ENCODE assay signal across 8 cellular contexts in the genomic region with DNA sequence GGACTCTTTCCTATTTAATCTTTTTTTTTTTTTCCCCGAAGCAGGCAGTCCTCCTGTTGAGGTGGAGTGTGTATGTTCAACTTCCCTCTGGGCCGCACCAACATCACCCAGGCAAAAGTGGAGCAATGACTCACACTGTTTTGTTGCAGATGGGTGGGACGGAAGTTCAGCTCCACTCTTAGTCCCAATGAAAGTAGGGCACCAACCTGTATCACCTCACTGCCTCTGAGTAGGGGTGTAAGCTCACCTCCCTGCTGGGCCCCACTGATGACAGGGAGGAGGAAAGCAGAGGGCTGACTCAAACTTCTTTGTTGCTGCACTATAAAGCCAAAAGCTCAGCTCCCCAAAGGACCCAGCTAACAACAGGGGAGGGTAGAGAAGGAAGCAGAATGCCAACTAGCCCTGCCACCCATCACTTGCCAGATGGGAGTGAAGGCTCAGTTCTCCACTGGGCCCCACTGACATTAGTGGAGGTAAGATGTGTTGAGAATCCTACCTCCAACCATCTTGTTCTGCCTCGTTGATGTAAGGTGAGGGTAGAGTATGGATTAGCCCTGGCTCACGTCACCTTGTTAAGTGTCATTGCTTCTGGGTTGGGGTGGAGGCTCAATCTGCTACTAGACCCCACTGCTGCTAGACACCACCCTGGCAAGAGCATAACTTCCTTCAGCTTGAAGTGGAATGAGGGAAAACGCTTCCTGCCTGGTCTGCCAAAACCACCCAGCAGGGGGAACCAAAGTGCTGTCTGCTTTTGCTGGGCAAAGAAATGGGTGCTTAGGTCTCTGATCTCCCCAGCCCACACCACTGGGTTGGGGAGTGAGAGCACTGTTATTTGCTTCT. TPM values are rescaled to one million over a fixed set of nuclear protein-coding genes. Genes with fewer than 3 reads are reported as not detected.
DNase-seq lines count a peak whose midpoint lies in the region; ATAC-seq, FAIRE-seq and TF ChIP-seq lines count a peak whose summit lies in the region.

No MANE protein-coding gene starts in this region.

- POLR2A ChIA-PET in HCT116 (lab: Charles Lee): no interaction called here

- peak; percentile 80 for TF ChIP-seq CTCF in GM06990 (IDR thresholded peaks at IDR 0.05; ENCODE audit: insufficient read depth, low read length, poor library complexity, severe bottlenecking)
- TF ChIP-seq CTCF in HCT116 (IDR thresholded peaks at IDR 0.05 in 2 of 3, conservative IDR thresholded peaks at IDR 0.05 in 1 of 3; ENCODE audit: borderline replicate concordance in 1 of 3, insufficient read depth in 1 of 3, low read depth in 2 of 3, low read length in 2 of 3): peak; percentile 27 to 68 (median 57); a peak in 5 of 6 replicates

- no TSS peak for BruUV-seq in HCT116 (replicated peaks; lab: Mats Ljungman, UMichigan)

- peak; percentile 26 for DNase-seq in GM06990 (ENCODE audit: extremely low read depth, insufficient read length)
- peak; percentile 26 for DNase-seq in HCT116 (ENCODE audit: low read depth, low spot score)
- DNase-seq in RPMI8226: peak; percentile 51
- peak; percentile 59 for DNase-seq in activated T-helper 9 cell treated with anti-CD3 and anti-CD28 coated beads, Interleukin-2, amount 50 U/mL, for 16 hours (ENCODE audit: low read depth)
- DNase-seq in Right ventricle myocardium superior: peak; percentile 66
- peak; percentile 64 for DNase-seq in small intestine
- DNase-seq in NCI-H128 (lab: John Stamatoyannopoulos, UW; ENCODE audit: unreplicated experiment): no peak

- no peaks in the 10 kb centered on the region for H3K9me3 ChIP-seq in HCT116 (ENCODE audit: control insufficient read depth in 1 of 2, insufficient read depth in 1 of 2, low read depth in 1 of 2, low read length in 2 of 2)
- no peaks in the 10 kb centered on the region for H3K9me3 ChIP-seq in small intestine (ENCODE audit: control insufficient read depth, low read depth)

- RAD21 ChIA-PET in HCT116 (lab: Charles Lee; ENCODE audit: low non-redundant PET in 1 of 2, low total read pairs in 2 of 2, uncharacterized antibody in 2 of 2, unreplicated experiment in 2 of 2): interaction anchor here in 1 of 2 experiments (0.6 kb wide), 1 partner anchor 264 kb away, joined by 6 read pairs; no protein-coding TSS in a partner anchor

- no peak overlapping the region for H3K27ac ChIP-seq in HCT116 (ENCODE audit: low read depth, low read length)
- H3K27ac ChIP-seq in small intestine (ENCODE audit: low read depth in 1 of 2, low read length in 1 of 2): peak overlapping the region in 1 of 2 donors; percentile 50

- H3K27me3 ChIP-seq in GM06990 (replicated peaks; ENCODE audit: control insufficient read depth, insufficient read depth, low read length): no peaks in the 10 kb centered on the region
- no peaks in the 10 kb centered on the region for H3K27me3 ChIP-seq in HCT116 (ENCODE audit: insufficient read depth, low read length)
- no peaks in the 10 kb centered on the region for H3K27me3 ChIP-seq in small intestine (ENCODE audit: control insufficient read depth in 2 of 2, insufficient read depth in 2 of 2, low read length in 2 of 2)

- TF ChIP-seq POLR2A in HCT116 (IDR thresholded peaks at IDR 0.05; ENCODE audit: borderline replicate concordance, extremely low read depth, insufficient read depth, insufficient read length): no peak

- no peaks in the 10 kb centered on the region for H4K20me1 ChIP-seq in HCT116 (ENCODE audit: insufficient read depth)

- peaks cover 30% of the 10 kb centered on the region for H3K79me2 ChIP-seq in HCT116 (ENCODE audit: insufficient read depth, low read length)

- H2AFZ ChIP-seq in HCT116 (ENCODE audit: low read depth, low read length, poor library complexity, severe bottlenecking): no peak overlapping the region

- H3K4me3 ChIP-seq in GM06990 (replicated peaks; ENCODE audit: low read depth, low read length) (no peak overlapping the region), HCT116 (replicated peaks in 1 of 2; ENCODE audit: low read depth in 1 of 2, low read length in 2 of 2) (no peak overlapping the region), small intestine (ENCODE audit: low read depth in 1 of 2, low read length in 2 of 2) (no peak overlapping the region)

- intact Hi-C loops in HCT116 (cut with micrococcal nuclease) (loop anchor here (1.0 to 10.0 kb wide), 2 partner anchors 190 to 272 kb away; no protein-coding TSS in a partner anchor), Right ventricle myocardium superior (cut with DNase I) (loop anchor here (5.0 kb wide), 1 partner anchor 190 kb away; no protein-coding TSS in a partner anchor)

- no peaks in the 10 kb centered on the region for H3K9me2 ChIP-seq in HCT116 (ENCODE audit: insufficient read depth)

- no peak overlapping the region for H3K9ac ChIP-seq in HCT116 (ENCODE audit: low read length)

- CTCF ChIA-PET in HCT116 (lab: Charles Lee): interaction anchor here (0.6 to 1.5 kb wide), 6 partner anchors 22 to 1128 kb away, joined by 3 to 7 read pairs (median 3); no protein-coding TSS in a partner anchor

- H3K36me3 ChIP-seq in GM06990 (ENCODE audit: control insufficient read depth, insufficient read depth, low read length) (no peaks in the 10 kb centered on the region; the same call in 1 of the 2 replicates), HCT116 (ENCODE audit: control insufficient read depth in 1 of 2, insufficient read depth in 2 of 2, low read length in 2 of 2) (no peaks in the 10 kb centered on the region), small intestine (ENCODE audit: control insufficient read depth in 2 of 2, insufficient read depth in 2 of 2, low read length in 2 of 2) (no peaks in the 10 kb centered on the region)

- FAIRE-seq in small intestine (lab: Jason Lieb, UNC): no peak

- TF ChIP-seq RAD21 in HCT116 (IDR thresholded peaks at IDR 0.05; ENCODE audit: low read depth): peak; percentile 58

- H3K4me2 ChIP-seq in HCT116 (ENCODE audit: low read length): no peak overlapping the region

- ATAC-seq in HCT116 (peak; percentile 75), Right ventricle myocardium superior (ENCODE audit: poor library complexity) (peak; percentile 39), GM21515 (IDR thresholded peaks at IDR 0.05; ENCODE audit: unreplicated experiment) (no peak)

- 57 to 81% (median 79%) methylated on average over 6 of the region's 6 CpGs for WGBS in small intestine, 3 donors

- H3K4me1 ChIP-seq in HCT116 (ENCODE audit: control insufficient read depth in 1 of 2, insufficient read depth in 2 of 2, low read length in 2 of 2): peaks cover 0 to 7% of the 10 kb centered on the region in 2 experiments; a peak in 1 of 4 replicates
- no peaks in the 10 kb centered on the region for H3K4me1 ChIP-seq in small intestine (ENCODE audit: control insufficient read depth in 2 of 2, insufficient read depth in 1 of 2, low read depth in 1 of 2, low read length in 1 of 2)

TF ChIP-seq in HCT116, 20 proteins besides CTCF, POLR2A, EP300 and RAD21 (continues in another document):
- TF ChIP-seq, protein P1, sequence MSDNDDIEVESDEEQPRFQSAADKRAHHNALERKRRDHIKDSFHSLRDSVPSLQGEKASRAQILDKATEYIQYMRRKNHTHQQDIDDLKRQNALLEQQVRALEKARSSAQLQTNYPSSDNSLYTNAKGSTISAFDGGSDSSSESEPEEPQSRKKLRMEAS (IDR thresholded peaks at IDR 0.05): no peak
- no peak for TF ChIP-seq YY1 (IDR thresholded peaks at IDR 0.05; ENCODE audit: extremely low read depth, insufficient replicate concordance, low read depth, low read length)
- no peak for TF ChIP-seq SIN3A (IDR thresholded peaks at IDR 0.05; ENCODE audit: low read depth)
- no peak for TF ChIP-seq EZH2phosphoT487 (IDR thresholded peaks at IDR 0.05; ENCODE audit: borderline replicate concordance)
- no peak for TF ChIP-seq EZH2 (IDR thresholded peaks at IDR 0.05)
- TF ChIP-seq ZNF274 (IDR thresholded peaks at IDR 0.05; ENCODE audit: low read depth, low read length): no peak
- TF ChIP-seq, protein P2, sequence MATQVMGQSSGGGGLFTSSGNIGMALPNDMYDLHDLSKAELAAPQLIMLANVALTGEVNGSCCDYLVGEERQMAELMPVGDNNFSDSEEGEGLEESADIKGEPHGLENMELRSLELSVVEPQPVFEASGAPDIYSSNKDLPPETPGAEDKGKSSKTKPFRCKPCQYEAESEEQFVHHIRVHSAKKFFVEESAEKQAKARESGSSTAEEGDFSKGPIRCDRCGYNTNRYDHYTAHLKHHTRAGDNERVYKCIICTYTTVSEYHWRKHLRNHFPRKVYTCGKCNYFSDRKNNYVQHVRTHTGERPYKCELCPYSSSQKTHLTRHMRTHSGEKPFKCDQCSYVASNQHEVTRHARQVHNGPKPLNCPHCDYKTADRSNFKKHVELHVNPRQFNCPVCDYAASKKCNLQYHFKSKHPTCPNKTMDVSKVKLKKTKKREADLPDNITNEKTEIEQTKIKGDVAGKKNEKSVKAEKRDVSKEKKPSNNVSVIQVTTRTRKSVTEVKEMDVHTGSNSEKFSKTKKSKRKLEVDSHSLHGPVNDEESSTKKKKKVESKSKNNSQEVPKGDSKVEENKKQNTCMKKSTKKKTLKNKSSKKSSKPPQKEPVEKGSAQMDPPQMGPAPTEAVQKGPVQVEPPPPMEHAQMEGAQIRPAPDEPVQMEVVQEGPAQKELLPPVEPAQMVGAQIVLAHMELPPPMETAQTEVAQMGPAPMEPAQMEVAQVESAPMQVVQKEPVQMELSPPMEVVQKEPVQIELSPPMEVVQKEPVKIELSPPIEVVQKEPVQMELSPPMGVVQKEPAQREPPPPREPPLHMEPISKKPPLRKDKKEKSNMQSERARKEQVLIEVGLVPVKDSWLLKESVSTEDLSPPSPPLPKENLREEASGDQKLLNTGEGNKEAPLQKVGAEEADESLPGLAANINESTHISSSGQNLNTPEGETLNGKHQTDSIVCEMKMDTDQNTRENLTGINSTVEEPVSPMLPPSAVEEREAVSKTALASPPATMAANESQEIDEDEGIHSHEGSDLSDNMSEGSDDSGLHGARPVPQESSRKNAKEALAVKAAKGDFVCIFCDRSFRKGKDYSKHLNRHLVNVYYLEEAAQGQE (IDR thresholded peaks at IDR 0.05; ENCODE audit: low read depth): no peak
- TF ChIP-seq CEBPB (IDR thresholded peaks at IDR 0.05; ENCODE audit: low read depth): no peak
- no peak for TF ChIP-seq EGR1 (IDR thresholded peaks at IDR 0.05; ENCODE audit: low read depth)
- TF ChIP-seq TCF7L2 (IDR thresholded peaks at IDR 0.05; ENCODE audit: borderline replicate concordance, extremely low read depth, insufficient read depth, insufficient read length): no peak
- TF ChIP-seq JUND (IDR thresholded peaks at IDR 0.05): no peak

RNA-seq across cellular contexts. Expression of a gene that starts 14.1 kb away (rescaled TPM):
- 35.5 TPM for total RNA-seq in HCT116 (2021; ENCODE audit: unreplicated experiment)
- 14.8 and 15.2 TPM in 2 replicates for polyA plus RNA-seq in HCT116 (2012)
- 33.5 TPM for total RNA-seq in Right ventricle myocardium superior
- 10 to 100 TPM; 11.1 to 18.0 (median 15.2) TPM for polyA plus RNA-seq in small intestine
